In the genomic region with DNA sequence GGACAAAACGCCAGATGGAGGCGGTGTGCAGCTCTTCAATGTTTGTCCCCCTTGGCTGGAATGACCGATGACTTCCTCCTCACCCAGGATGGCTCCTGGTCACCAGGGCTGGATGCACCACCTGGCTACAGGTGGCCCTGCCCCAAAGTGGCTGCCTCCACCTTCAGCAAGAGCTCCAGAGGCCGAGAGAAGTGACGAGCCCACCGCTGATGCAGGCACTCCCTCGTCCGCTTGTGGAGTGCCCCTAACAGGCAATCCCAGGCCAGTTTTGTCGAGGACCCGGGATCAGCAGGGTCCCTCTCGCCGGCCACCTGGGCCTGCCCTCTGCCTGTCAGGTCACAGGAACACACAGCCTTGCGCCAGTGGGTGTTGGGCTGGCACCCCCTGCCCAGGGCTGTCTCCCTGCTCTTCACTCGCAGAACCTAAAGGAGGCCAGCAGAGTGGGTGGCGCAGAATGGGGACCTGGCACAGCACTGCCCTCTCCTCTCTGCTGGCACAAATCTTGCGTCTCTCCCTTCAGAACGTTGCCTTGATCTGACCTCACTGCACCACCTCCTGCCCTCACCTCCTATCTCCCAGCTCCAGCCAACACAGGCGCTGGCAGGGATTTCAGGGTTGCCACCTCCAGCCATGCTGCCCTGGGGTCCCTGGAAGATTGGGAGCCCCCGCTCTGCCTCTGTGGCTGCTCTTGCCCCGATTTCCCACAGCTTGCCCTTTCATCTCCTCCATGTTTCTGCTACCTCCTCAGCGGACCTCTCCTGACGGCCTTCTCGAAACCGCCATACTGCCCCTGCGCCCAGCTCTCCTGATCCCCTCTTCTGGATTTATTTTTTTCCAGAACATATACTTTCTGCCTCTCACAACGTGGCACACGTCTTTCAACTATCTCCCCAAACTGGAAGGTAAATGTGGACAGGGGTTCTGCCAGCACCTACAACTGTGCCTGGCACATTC, we compare ENCODE assay signal across 20 cellular contexts. TPM values are rescaled to one million over a fixed set of nuclear protein-coding genes. Genes with fewer than 3 reads are reported as not detected.
DNase-seq lines count a peak whose midpoint lies in the region; ATAC-seq and TF ChIP-seq lines count a peak whose summit lies in the region.
"Had no signal": no experiment of that assay in that cellular context is flagged by ENCODE, and none has a peak within 500 bp of the region (broad histone marks: within the 10 kb centered on the region; RNA-seq: fewer than 3 reads in every experiment).

No MANE protein-coding gene starts in this region.

- CTCF ChIA-PET in CD8-positive, alpha-beta T cell (lab: Charles Lee) = no interaction called here

- ATAC-seq in CD8-positive, alpha-beta T cell = no peak
- no peak for ATAC-seq in T-helper 17 cell
- no peak for ATAC-seq in HG03342 (IDR thresholded peaks at IDR 0.05; ENCODE audit: unreplicated experiment)
- ATAC-seq: lower lobe of right lung had no signal

- peaks cover 65% of the 10 kb centered on the region for H3K36me3 Mint-ChIP-seq in CD8-positive, alpha-beta T cell
- H3K36me3 Mint-ChIP-seq in T-helper 17 cell (ENCODE audit: low read depth) (peaks cover 3% of the 10 kb centered on the region), neural progenitor cell (peaks cover 42% of the 10 kb centered on the region)

- peak overlapping the region; percentile 11 for H3K27ac Mint-ChIP-seq in CD8-positive, alpha-beta T cell
- H3K27ac Mint-ChIP-seq in T-helper 17 cell (peak overlapping the region; percentile 67), neural progenitor cell (peak overlapping the region; percentile 3)
- H3K27ac Mint-ChIP-seq: activated naive CD4-positive, alpha-beta T cell treated with anti-CD3 and anti-CD28 coated beads for 36 hours had no signal

- no peaks in the 10 kb centered on the region for H3K79me2 ChIP-seq in neural progenitor cell (ENCODE audit: low read depth)

- H3K4me2 ChIP-seq in neural progenitor cell = no peak overlapping the region

- POLR2A ChIA-PET in CD8-positive, alpha-beta T cell (lab: Charles Lee) = no interaction called here

- peaks cover 44% of the 10 kb centered on the region for H3K36me3 ChIP-seq in CD8-positive, alpha-beta T cell (ENCODE audit: insufficient read depth, low read length)
- peaks cover 68 to 86% (median 84%) of the 10 kb centered on the region in 4 donors for H3K36me3 ChIP-seq in esophagus muscularis mucosa
- H3K36me3 ChIP-seq in neural progenitor cell = no peaks in the 10 kb centered on the region

- no peaks in the 10 kb centered on the region for H3K27me3 Mint-ChIP-seq in CD8-positive, alpha-beta T cell (ENCODE audit: low read depth)
- H3K27me3 Mint-ChIP-seq in T-helper 17 cell = no peaks in the 10 kb centered on the region
- peaks cover 11% of the 10 kb centered on the region for H3K27me3 Mint-ChIP-seq in neural progenitor cell (ENCODE audit: insufficient read depth, low read depth)

- no peak for TF ChIP-seq POLR2A in esophagus muscularis mucosa (IDR thresholded peaks at IDR 0.05; ENCODE audit: low read depth)

- H3K9ac ChIP-seq in neural progenitor cell = no peak overlapping the region
- H3K9ac ChIP-seq: GM23248 had no signal

- H3K4me1 Mint-ChIP-seq in CD8-positive, alpha-beta T cell (ENCODE audit: low read depth) = no peaks in the 10 kb centered on the region
- peaks cover 8% of the 10 kb centered on the region for H3K4me1 Mint-ChIP-seq in T-helper 17 cell
- H3K4me1 Mint-ChIP-seq in neural progenitor cell = peaks cover 10% of the 10 kb centered on the region

- DNase-seq in CD8-positive, alpha-beta T cell = no peak
- DNase-seq in T-helper 17 cell = no peak
- no peak for DNase-seq in esophagus muscularis mucosa (ENCODE audit: extremely low spot score)
- DNase-seq in neural progenitor cell (ENCODE audit: low spot score) = no peak
- DNase-seq in DMS153 treated with DMSO at 0.1 percent for 48 hours (lab: John Stamatoyannopoulos, UW; ENCODE audit: unreplicated experiment) = no peak
- no peak for DNase-seq in D341Med (ENCODE audit: low spot score)
- no peak for DNase-seq in hepatic stellate cell (ENCODE audit: low spot score)
- DNase-seq: activated CD4-positive, CD25-positive, alpha-beta regulatory T cell; activated naive CD4-positive, alpha-beta T cell treated with anti-CD3 and anti-CD28 coated beads for 36 hours; Calu3; foreskin fibroblast; GF-D8; GM23248; Kasumi-1; lower lobe of right lung; NCI-H1436; Peyer's patch; testis had no signal

- no peak for TF ChIP-seq CTCF in CD8-positive, alpha-beta T cell (IDR thresholded peaks at IDR 0.05)
- TF ChIP-seq CTCF in esophagus muscularis mucosa (IDR thresholded peaks at IDR 0.05) (no peak), neural progenitor cell (IDR thresholded peaks at IDR 0.05) (no peak)

- H3K4me3 Mint-ChIP-seq in CD8-positive, alpha-beta T cell = no peak overlapping the region
- no peak overlapping the region for H3K4me3 Mint-ChIP-seq in T-helper 17 cell
- no peak overlapping the region for H3K4me3 Mint-ChIP-seq in neural progenitor cell
- H3K4me3 Mint-ChIP-seq: activated naive CD4-positive, alpha-beta T cell treated with anti-CD3 and anti-CD28 coated beads for 36 hours had no signal

- TF ChIP-seq EP300 in esophagus muscularis mucosa (IDR thresholded peaks at IDR 0.05) = no peak

- no peak overlapping the region for H3K27ac ChIP-seq in CD8-positive, alpha-beta T cell (ENCODE audit: low read depth, low read length)
- peak overlapping the region; percentile 62 to 93 (median 68) for H3K27ac ChIP-seq in esophagus muscularis mucosa (replicated peaks in 1 of 4)
- H3K27ac ChIP-seq in neural progenitor cell = no peak overlapping the region
- H3K27ac ChIP-seq: GM23248, lower lobe of right lung had no signal

- intact Hi-C loops in CD8-positive, alpha-beta T cell (cut with DNase I, micrococcal nuclease) = no loop called here
- intact Hi-C loops in esophagus muscularis mucosa (cut with DNase I) = no loop called here

- H3K4me3 ChIP-seq in CD8-positive, alpha-beta T cell (ENCODE audit: low read depth, low read length) = no peak overlapping the region
- H3K4me3 ChIP-seq in esophagus muscularis mucosa = no peak overlapping the region
- no peak overlapping the region for H3K4me3 ChIP-seq in neural progenitor cell
- H3K4me3 ChIP-seq: cardiac muscle cell, GM23248, lower lobe of right lung, Peyer's patch, testis had no signal

- no peak overlapping the region for H2AFZ ChIP-seq in neural progenitor cell (replicated peaks)
- H2AFZ ChIP-seq: GM23248 had no signal

- H4K20me1 ChIP-seq in neural progenitor cell (ENCODE audit: low read depth) = peaks cover 25% of the 10 kb centered on the region

- H3K27me3 ChIP-seq in CD8-positive, alpha-beta T cell (ENCODE audit: insufficient read depth, low read length) = no peaks in the 10 kb centered on the region
- no peaks in the 10 kb centered on the region for H3K27me3 ChIP-seq in esophagus muscularis mucosa
- no peaks in the 10 kb centered on the region for H3K27me3 ChIP-seq in neural progenitor cell
- H3K27me3 ChIP-seq: cardiac muscle cell, Peyer's patch, testis had no signal

- H3F3A ChIP-seq in neural progenitor cell (ENCODE audit: low read depth) = peaks cover 28% of the 10 kb centered on the region

- 84% methylated on average over 17 of the region's 27 CpGs for WGBS in esophagus muscularis mucosa

- H3K4me1 ChIP-seq in CD8-positive, alpha-beta T cell (ENCODE audit: insufficient read depth, low read length) = no peaks in the 10 kb centered on the region
- H3K4me1 ChIP-seq in esophagus muscularis mucosa (peaks cover 57 to 93% (median 79%) of the 10 kb centered on the region in 4 donors), neural progenitor cell (no peaks in the 10 kb centered on the region)

- no peaks in the 10 kb centered on the region for H3K9me3 ChIP-seq in CD8-positive, alpha-beta T cell (ENCODE audit: low read length)
- no peaks in the 10 kb centered on the region for H3K9me3 ChIP-seq in T-helper 17 cell (ENCODE audit: control insufficient read depth, low read length, poor library complexity, severe bottlenecking)
- H3K9me3 ChIP-seq in esophagus muscularis mucosa = no peaks in the 10 kb centered on the region
- H3K9me3 ChIP-seq in neural progenitor cell (ENCODE audit: low read depth) = no peaks in the 10 kb centered on the region
- H3K9me3 ChIP-seq: lower lobe of right lung, Peyer's patch, testis had no signal

- no peaks in the 10 kb centered on the region for H3K9me3 Mint-ChIP-seq in CD8-positive, alpha-beta T cell
- no peaks in the 10 kb centered on the region for H3K9me3 Mint-ChIP-seq in neural progenitor cell
- H3K9me3 Mint-ChIP-seq: activated naive CD4-positive, alpha-beta T cell treated with anti-CD3 and anti-CD28 coated beads for 36 hours had no signal

RNA-seq across cellular contexts. Expression of gene SLC45A1, which starts 38.6 kb away (rescaled TPM):
- under 1 TPM; 0.60 to 0.75 TPM for total RNA-seq in CD8-positive, alpha-beta T cell
- total RNA-seq in T-helper 17 cell (under 1 TPM; 0.65 to 0.70 TPM), esophagus muscularis mucosa (10 to 100 TPM in 2 of 4 donors, 1 to 10 TPM in 2; 6.8 to 17.5 (median 10.7) TPM), neural progenitor cell (ENCODE audit: low replicate concordance) (1.1 and 3.3 TPM in 2 replicates)

Comparison
In these comparisons a context has a peak if more than half of its experiments do, and no peak if none do; other contexts are left out.
1. H3K27ac ChIP-seq: peak in esophagus muscularis mucosa (4 of 4); none in CD8-positive, alpha-beta T cell (single experiment) and neural progenitor cell (single experiment).
2. H3K27ac Mint-ChIP-seq: peak in every context shown above with its lines; median percentile 67 in T-helper 17 cell; 11 in CD8-positive, alpha-beta T cell; 3 in neural progenitor cell.